ENCODE assay signal across 1 cellular context in the genomic region with DNA sequence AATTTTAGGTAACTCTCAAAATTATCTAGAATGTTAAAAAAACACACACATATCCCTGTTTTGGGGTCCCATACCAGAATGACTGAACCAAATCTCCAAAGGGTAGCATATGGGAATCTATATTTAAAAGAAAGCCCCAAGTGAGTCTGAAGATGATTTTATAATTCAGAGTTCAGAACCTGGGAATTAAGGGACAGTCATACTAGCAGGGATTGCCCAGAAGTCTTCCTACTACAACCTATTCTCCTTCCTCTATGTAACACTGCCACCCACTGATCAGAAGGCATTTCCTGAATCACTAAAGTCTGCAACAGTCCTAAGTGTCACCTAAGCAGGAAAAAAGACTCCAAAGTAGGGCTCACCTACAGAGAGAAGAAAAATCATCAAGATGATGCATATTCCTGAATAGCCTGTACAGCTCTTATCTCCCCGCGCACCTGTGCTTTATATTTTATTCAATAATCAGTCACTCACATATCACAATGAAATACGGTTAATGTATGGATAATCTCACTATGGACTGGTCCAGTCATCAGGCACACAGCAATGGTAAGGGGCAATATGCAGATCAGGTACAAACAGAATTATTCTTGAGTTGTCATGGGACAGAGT.
TF ChIP-seq lines count a peak whose summit lies in the region.

No MANE protein-coding gene starts in this region.

TF ChIP-seq in GM12878, 131 proteins besides CTCF, POLR2A, EP300 and RAD21 (continues in another document):
- TF ChIP-seq, protein P1, sequence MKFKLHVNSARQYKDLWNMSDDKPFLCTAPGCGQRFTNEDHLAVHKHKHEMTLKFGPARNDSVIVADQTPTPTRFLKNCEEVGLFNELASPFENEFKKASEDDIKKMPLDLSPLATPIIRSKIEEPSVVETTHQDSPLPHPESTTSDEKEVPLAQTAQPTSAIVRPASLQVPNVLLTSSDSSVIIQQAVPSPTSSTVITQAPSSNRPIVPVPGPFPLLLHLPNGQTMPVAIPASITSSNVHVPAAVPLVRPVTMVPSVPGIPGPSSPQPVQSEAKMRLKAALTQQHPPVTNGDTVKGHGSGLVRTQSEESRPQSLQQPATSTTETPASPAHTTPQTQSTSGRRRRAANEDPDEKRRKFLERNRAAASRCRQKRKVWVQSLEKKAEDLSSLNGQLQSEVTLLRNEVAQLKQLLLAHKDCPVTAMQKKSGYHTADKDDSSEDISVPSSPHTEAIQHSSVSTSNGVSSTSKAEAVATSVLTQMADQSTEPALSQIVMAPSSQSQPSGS (IDR thresholded peaks at IDR 0.05; ENCODE audit: low read length), result peak; percentile 42
- TF ChIP-seq, protein P2, sequence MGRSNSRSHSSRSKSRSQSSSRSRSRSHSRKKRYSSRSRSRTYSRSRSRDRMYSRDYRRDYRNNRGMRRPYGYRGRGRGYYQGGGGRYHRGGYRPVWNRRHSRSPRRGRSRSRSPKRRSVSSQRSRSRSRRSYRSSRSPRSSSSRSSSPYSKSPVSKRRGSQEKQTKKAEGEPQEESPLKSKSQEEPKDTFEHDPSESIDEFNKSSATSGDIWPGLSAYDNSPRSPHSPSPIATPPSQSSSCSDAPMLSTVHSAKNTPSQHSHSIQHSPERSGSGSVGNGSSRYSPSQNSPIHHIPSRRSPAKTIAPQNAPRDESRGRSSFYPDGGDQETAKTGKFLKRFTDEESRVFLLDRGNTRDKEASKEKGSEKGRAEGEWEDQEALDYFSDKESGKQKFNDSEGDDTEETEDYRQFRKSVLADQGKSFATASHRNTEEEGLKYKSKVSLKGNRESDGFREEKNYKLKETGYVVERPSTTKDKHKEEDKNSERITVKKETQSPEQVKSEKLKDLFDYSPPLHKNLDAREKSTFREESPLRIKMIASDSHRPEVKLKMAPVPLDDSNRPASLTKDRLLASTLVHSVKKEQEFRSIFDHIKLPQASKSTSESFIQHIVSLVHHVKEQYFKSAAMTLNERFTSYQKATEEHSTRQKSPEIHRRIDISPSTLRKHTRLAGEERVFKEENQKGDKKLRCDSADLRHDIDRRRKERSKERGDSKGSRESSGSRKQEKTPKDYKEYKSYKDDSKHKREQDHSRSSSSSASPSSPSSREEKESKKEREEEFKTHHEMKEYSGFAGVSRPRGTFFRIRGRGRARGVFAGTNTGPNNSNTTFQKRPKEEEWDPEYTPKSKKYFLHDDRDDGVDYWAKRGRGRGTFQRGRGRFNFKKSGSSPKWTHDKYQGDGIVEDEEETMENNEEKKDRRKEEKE (IDR thresholded peaks at IDR 0.05), result peak; percentile 78
- peak; percentile 85 for TF ChIP-seq ZBED1 (IDR thresholded peaks at IDR 0.05; ENCODE audit: borderline replicate concordance)
- TF ChIP-seq, protein P3, sequence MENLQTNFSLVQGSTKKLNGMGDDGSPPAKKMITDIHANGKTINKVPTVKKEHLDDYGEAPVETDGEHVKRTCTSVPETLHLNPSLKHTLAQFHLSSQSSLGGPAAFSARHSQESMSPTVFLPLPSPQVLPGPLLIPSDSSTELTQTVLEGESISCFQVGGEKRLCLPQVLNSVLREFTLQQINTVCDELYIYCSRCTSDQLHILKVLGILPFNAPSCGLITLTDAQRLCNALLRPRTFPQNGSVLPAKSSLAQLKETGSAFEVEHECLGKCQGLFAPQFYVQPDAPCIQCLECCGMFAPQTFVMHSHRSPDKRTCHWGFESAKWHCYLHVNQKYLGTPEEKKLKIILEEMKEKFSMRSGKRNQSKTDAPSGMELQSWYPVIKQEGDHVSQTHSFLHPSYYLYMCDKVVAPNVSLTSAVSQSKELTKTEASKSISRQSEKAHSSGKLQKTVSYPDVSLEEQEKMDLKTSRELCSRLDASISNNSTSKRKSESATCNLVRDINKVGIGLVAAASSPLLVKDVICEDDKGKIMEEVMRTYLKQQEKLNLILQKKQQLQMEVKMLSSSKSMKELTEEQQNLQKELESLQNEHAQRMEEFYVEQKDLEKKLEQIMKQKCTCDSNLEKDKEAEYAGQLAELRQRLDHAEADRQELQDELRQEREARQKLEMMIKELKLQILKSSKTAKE (IDR thresholded peaks at IDR 0.05; ENCODE audit: low read depth, poor library complexity, severe bottlenecking), result no peak
- TF ChIP-seq, protein P4, sequence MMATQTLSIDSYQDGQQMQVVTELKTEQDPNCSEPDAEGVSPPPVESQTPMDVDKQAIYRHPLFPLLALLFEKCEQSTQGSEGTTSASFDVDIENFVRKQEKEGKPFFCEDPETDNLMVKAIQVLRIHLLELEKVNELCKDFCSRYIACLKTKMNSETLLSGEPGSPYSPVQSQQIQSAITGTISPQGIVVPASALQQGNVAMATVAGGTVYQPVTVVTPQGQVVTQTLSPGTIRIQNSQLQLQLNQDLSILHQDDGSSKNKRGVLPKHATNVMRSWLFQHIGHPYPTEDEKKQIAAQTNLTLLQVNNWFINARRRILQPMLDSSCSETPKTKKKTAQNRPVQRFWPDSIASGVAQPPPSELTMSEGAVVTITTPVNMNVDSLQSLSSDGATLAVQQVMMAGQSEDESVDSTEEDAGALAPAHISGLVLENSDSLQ (IDR thresholded peaks at IDR 0.05), result no peak
- TF ChIP-seq, protein P5, sequence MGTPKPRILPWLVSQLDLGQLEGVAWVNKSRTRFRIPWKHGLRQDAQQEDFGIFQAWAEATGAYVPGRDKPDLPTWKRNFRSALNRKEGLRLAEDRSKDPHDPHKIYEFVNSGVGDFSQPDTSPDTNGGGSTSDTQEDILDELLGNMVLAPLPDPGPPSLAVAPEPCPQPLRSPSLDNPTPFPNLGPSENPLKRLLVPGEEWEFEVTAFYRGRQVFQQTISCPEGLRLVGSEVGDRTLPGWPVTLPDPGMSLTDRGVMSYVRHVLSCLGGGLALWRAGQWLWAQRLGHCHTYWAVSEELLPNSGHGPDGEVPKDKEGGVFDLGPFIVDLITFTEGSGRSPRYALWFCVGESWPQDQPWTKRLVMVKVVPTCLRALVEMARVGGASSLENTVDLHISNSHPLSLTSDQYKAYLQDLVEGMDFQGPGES (IDR thresholded peaks at IDR 0.05), result no peak
- TF ChIP-seq SMC3 (IDR thresholded peaks at IDR 0.05; ENCODE audit: borderline replicate concordance, low read length), result peak; percentile 70; the same call in 1 of the 2 replicates
- peak; percentile 44 for TF ChIP-seq ATF7 (IDR thresholded peaks at IDR 0.05; ENCODE audit: low read depth)
- TF ChIP-seq TARDBP (IDR thresholded peaks at IDR 0.05; ENCODE audit: borderline replicate concordance), result no peak
- TF ChIP-seq MEF2B (IDR thresholded peaks at IDR 0.05; ENCODE audit: partially characterized antibody, poor library complexity, severe bottlenecking), result no peak
- TF ChIP-seq RUNX3 (IDR thresholded peaks at IDR 0.05; ENCODE audit: low read length), result 0 out of 2 replicates have a peak, but pooled peaks have one; percentile 4
- TF ChIP-seq, protein P6, sequence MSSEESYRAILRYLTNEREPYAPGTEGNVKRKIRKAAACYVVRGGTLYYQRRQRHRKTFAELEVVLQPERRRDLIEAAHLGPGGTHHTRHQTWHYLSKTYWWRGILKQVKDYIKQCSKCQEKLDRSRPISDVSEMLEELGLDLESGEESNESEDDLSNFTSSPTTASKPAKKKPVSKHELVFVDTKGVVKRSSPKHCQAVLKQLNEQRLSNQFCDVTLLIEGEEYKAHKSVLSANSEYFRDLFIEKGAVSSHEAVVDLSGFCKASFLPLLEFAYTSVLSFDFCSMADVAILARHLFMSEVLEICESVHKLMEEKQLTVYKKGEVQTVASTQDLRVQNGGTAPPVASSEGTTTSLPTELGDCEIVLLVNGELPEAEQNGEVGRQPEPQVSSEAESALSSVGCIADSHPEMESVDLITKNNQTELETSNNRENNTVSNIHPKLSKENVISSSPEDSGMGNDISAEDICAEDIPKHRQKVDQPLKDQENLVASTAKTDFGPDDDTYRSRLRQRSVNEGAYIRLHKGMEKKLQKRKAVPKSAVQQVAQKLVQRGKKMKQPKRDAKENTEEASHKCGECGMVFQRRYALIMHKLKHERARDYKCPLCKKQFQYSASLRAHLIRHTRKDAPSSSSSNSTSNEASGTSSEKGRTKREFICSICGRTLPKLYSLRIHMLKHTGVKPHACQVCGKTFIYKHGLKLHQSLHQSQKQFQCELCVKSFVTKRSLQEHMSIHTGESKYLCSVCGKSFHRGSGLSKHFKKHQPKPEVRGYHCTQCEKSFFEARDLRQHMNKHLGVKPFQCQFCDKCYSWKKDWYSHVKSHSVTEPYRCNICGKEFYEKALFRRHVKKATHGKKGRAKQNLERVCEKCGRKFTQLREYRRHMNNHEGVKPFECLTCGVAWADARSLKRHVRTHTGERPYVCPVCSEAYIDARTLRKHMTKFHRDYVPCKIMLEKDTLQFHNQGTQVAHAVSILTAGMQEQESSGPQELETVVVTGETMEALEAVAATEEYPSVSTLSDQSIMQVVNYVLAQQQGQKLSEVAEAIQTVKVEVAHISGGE (CRISPR knock-in tag; IDR thresholded peaks at IDR 0.05), result peak; percentile 77
- TF ChIP-seq MTA3 (IDR thresholded peaks at IDR 0.05; ENCODE audit: borderline replicate concordance, low read length), result peak; percentile 96; the same call in 1 of the 2 replicates
- TF ChIP-seq, protein P7, sequence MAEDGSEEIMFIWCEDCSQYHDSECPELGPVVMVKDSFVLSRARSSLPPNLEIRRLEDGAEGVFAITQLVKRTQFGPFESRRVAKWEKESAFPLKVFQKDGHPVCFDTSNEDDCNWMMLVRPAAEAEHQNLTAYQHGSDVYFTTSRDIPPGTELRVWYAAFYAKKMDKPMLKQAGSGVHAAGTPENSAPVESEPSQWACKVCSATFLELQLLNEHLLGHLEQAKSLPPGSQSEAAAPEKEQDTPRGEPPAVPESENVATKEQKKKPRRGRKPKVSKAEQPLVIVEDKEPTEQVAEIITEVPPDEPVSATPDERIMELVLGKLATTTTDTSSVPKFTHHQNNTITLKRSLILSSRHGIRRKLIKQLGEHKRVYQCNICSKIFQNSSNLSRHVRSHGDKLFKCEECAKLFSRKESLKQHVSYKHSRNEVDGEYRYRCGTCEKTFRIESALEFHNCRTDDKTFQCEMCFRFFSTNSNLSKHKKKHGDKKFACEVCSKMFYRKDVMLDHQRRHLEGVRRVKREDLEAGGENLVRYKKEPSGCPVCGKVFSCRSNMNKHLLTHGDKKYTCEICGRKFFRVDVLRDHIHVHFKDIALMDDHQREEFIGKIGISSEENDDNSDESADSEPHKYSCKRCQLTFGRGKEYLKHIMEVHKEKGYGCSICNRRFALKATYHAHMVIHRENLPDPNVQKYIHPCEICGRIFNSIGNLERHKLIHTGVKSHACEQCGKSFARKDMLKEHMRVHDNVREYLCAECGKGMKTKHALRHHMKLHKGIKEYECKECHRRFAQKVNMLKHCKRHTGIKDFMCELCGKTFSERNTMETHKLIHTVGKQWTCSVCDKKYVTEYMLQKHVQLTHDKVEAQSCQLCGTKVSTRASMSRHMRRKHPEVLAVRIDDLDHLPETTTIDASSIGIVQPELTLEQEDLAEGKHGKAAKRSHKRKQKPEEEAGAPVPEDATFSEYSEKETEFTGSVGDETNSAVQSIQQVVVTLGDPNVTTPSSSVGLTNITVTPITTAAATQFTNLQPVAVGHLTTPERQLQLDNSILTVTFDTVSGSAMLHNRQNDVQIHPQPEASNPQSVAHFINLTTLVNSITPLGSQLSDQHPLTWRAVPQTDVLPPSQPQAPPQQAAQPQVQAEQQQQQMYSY (CRISPR knock-in tag; IDR thresholded peaks at IDR 0.05), result peak; percentile 96
- peak; percentile 58; the same call in 1 of the 2 replicates for TF ChIP-seq RB1 (IDR thresholded peaks at IDR 0.05; ENCODE audit: borderline replicate concordance)
- peak; percentile 50; the same call in 1 of the 2 replicates for TF ChIP-seq EED (IDR thresholded peaks at IDR 0.05; ENCODE audit: low read depth)
- no peak for TF ChIP-seq TCF12 (IDR thresholded peaks at IDR 0.05; ENCODE audit: low read depth, low read length)
- peak; percentile 99 for TF ChIP-seq POLR2AphosphoS5 (IDR thresholded peaks at IDR 0.05; ENCODE audit: low read length)
- TF ChIP-seq, protein P8, sequence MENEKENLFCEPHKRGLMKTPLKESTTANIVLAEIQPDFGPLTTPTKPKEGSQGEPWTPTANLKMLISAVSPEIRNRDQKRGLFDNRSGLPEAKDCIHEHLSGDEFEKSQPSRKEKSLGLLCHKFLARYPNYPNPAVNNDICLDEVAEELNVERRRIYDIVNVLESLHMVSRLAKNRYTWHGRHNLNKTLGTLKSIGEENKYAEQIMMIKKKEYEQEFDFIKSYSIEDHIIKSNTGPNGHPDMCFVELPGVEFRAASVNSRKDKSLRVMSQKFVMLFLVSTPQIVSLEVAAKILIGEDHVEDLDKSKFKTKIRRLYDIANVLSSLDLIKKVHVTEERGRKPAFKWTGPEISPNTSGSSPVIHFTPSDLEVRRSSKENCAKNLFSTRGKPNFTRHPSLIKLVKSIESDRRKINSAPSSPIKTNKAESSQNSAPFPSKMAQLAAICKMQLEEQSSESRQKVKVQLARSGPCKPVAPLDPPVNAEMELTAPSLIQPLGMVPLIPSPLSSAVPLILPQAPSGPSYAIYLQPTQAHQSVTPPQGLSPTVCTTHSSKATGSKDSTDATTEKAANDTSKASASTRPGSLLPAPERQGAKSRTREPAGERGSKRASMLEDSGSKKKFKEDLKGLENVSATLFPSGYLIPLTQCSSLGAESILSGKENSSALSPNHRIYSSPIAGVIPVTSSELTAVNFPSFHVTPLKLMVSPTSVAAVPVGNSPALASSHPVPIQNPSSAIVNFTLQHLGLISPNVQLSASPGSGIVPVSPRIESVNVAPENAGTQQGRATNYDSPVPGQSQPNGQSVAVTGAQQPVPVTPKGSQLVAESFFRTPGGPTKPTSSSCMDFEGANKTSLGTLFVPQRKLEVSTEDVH (IDR thresholded peaks at IDR 0.05; ENCODE audit: low read depth, partially characterized antibody), result peak; percentile 64
- TF ChIP-seq, protein P9, sequence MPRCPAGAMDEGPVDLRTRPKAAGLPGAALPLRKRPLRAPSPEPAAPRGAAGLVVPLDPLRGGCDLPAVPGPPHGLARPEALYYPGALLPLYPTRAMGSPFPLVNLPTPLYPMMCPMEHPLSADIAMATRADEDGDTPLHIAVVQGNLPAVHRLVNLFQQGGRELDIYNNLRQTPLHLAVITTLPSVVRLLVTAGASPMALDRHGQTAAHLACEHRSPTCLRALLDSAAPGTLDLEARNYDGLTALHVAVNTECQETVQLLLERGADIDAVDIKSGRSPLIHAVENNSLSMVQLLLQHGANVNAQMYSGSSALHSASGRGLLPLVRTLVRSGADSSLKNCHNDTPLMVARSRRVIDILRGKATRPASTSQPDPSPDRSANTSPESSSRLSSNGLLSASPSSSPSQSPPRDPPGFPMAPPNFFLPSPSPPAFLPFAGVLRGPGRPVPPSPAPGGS (IDR thresholded peaks at IDR 0.05; ENCODE audit: borderline replicate concordance, insufficient read depth, low read depth, low read length, poor library complexity, severe bottlenecking), result peak; percentile 75
- TF ChIP-seq SMARCA5 (IDR thresholded peaks at IDR 0.05), result peak; percentile 24; the same call in 1 of the 2 replicates
- TF ChIP-seq, protein P10, sequence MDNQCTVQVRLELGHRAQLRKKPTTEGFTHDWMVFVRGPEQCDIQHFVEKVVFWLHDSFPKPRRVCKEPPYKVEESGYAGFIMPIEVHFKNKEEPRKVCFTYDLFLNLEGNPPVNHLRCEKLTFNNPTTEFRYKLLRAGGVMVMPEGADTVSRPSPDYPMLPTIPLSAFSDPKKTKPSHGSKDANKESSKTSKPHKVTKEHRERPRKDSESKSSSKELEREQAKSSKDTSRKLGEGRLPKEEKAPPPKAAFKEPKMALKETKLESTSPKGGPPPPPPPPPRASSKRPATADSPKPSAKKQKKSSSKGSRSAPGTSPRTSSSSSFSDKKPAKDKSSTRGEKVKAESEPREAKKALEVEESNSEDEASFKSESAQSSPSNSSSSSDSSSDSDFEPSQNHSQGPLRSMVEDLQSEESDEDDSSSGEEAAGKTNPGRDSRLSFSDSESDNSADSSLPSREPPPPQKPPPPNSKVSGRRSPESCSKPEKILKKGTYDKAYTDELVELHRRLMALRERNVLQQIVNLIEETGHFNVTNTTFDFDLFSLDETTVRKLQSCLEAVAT (IDR thresholded peaks at IDR 0.05), result peak; percentile 87
- no peak for TF ChIP-seq GABPA (IDR thresholded peaks at IDR 0.05; ENCODE audit: low read depth)
- peak; percentile 48; the same call in 1 of the 2 replicates for TF ChIP-seq MEF2A (IDR thresholded peaks at IDR 0.05; ENCODE audit: insufficient read depth, low read depth, low read length)
- TF ChIP-seq MYB (IDR thresholded peaks at IDR 0.05; ENCODE audit: borderline replicate concordance, low read depth, low read length), result peak; percentile 93
- peak; percentile 64; the same call in 1 of the 2 replicates for TF ChIP-seq CBFB (IDR thresholded peaks at IDR 0.05; ENCODE audit: low read depth)
- peak; percentile 64; the same call in 1 of the 2 replicates for TF ChIP-seq IRF4 (IDR thresholded peaks at IDR 0.05; ENCODE audit: low read depth, low read length)
